In genomic region chr13:42367836-42368235, GRCh38 we compare ENCODE assay signal across 25 cellular contexts.
DNase-seq lines count a peak whose midpoint lies in the region; ATAC-seq and TF ChIP-seq lines count a peak whose summit lies in the region.
"Had no signal": no experiment of that assay in that cellular context is flagged by ENCODE, and none has a peak within 500 bp of the region (broad histone marks: within the 10 kb centered on the region; RNA-seq: fewer than 3 reads in every experiment).

No MANE protein-coding gene starts in this region.

- WGBS in esophagus squamous epithelium, 2 donors: 41 to 61% methylated on average over 2 of the region's 2 CpGs

- DNase-seq in ELR (ENCODE audit: low read depth) (peak; percentile 23), Karpas-422 (peak; percentile 72), RWPE2 (ENCODE audit: low spot score) (no peak), fibroblast of pulmonary artery (ENCODE audit: low read depth) (peak; percentile 13), NCI-H2171 treated with DMSO at 0.1 percent for 48 hours (lab: John Stamatoyannopoulos, UW) (no peak), immature natural killer cell (no peak), esophagus squamous epithelium (lab: John Stamatoyannopoulos, UW) (no peak)
- DNase-seq: activated CD4-positive, alpha-beta T cell treated with anti-CD3 and anti-CD28 coated beads, Interleukin-2, amount 10 ng/mL, durations not matched to agents 7 days and 5 days; activated effector memory CD4-positive, alpha-beta T cell treated with anti-CD3 and anti-CD28 coated beads, Interleukin-2, amount 50 U/mL, for 16 hours; adrenal gland; COR-L47; hippocampal formation; IMR-90; islet precursor cell; lower lobe of right lung; NCI-H1048; NCI-H2081; NCI-H510A; small intestine; stimulated activated CD4-positive, alpha-beta T cell treated with anti-CD3 and anti-CD28 coated beads, Interleukin-4, amount 100 ng/mL, for 1 hour; stimulated activated naive CD8-positive, alpha-beta T cell treated with anti-CD3 and anti-CD28 coated beads, Interleukin-15, Interleukin-2, amounts not matched to agents 100 U/mL and 50 U/mL, for 24 hours; tibial artery had no signal

- no peak overlapping the region for H3K4me3 ChIP-seq in Karpas-422 (ENCODE audit: low read length)
- H3K4me3 ChIP-seq in RWPE2 (ENCODE audit: severe bottlenecking): no peak overlapping the region
- no peak overlapping the region for H3K4me3 ChIP-seq in fibroblast of pulmonary artery (replicated peaks; ENCODE audit: low read depth, low read length)
- no peak overlapping the region for H3K4me3 ChIP-seq in esophagus squamous epithelium
- H3K4me3 ChIP-seq: adrenal gland, breast epithelium, lower lobe of right lung, tibial artery had no signal

- no peaks in the 10 kb centered on the region for H3K27me3 ChIP-seq in Karpas-422 (ENCODE audit: low read length)
- H3K27me3 ChIP-seq in RWPE2 (ENCODE audit: insufficient read depth, poor library complexity, severe bottlenecking): no peaks in the 10 kb centered on the region
- peaks cover 0 to 3% (median 0%) of the 10 kb centered on the region in 4 donors for H3K27me3 ChIP-seq in esophagus squamous epithelium
- H3K27me3 ChIP-seq: adrenal gland, breast epithelium, neutrophil, tibial artery had no signal

- no peak overlapping the region for H3K4me3 Mint-ChIP-seq in immature natural killer cell
- H3K4me3 Mint-ChIP-seq: activated CD4-positive, alpha-beta T cell treated with anti-CD3 and anti-CD28 coated beads, Interleukin-2, amount 10 ng/mL, durations not matched to agents 7 days and 5 days; dendritic cell treated with granulocyte-macrophage colony-stimulating factor and Interleukin-4, amounts not matched to agents 40 ng/mL and 50 ng/mL, for 4 days had no signal

- peak overlapping the region; percentile 39 for H3K9ac ChIP-seq in Karpas-422 (ENCODE audit: low read length)

- peaks cover 0 to 3% (median 0%) of the 10 kb centered on the region in 3 donors for H3K27me3 Mint-ChIP-seq in immature natural killer cell (ENCODE audit: low read depth in 3 of 3)
- H3K27me3 Mint-ChIP-seq: activated CD4-positive, alpha-beta T cell treated with anti-CD3 and anti-CD28 coated beads, Interleukin-2, amount 10 ng/mL, durations not matched to agents 7 days and 5 days; dendritic cell treated with granulocyte-macrophage colony-stimulating factor and Interleukin-4, amounts not matched to agents 40 ng/mL and 50 ng/mL, for 4 days had no signal

- H3K27ac Mint-ChIP-seq in immature natural killer cell: no peak overlapping the region
- H3K27ac Mint-ChIP-seq: activated CD4-positive, alpha-beta T cell treated with anti-CD3 and anti-CD28 coated beads, Interleukin-2, amount 10 ng/mL, durations not matched to agents 7 days and 5 days; dendritic cell treated with granulocyte-macrophage colony-stimulating factor and Interleukin-4, amounts not matched to agents 40 ng/mL and 50 ng/mL, for 4 days had no signal

- TF ChIP-seq CTCF in RWPE2 (IDR thresholded peaks at IDR 0.05; ENCODE audit: poor library complexity, severe bottlenecking) (no peak), fibroblast of pulmonary artery (IDR thresholded peaks at IDR 0.05; ENCODE audit: low read length, missing control alignments) (no peak), esophagus squamous epithelium (IDR thresholded peaks at IDR 0.05) (no peak)

- H3K36me3 ChIP-seq in Karpas-422 (ENCODE audit: insufficient read depth, low read length) (no peaks in the 10 kb centered on the region), RWPE2 (ENCODE audit: low read depth) (no peaks in the 10 kb centered on the region), esophagus squamous epithelium (no peaks in the 10 kb centered on the region)
- H3K36me3 ChIP-seq: adrenal gland, lower lobe of right lung, neutrophil, tibial artery had no signal

- H3K4me1 ChIP-seq in Karpas-422 (ENCODE audit: low read length) (peaks cover 66% of the 10 kb centered on the region), RWPE2 (ENCODE audit: insufficient read depth, poor library complexity, severe bottlenecking) (peaks cover 18% of the 10 kb centered on the region), esophagus squamous epithelium (no peaks in the 10 kb centered on the region)
- H3K4me1 ChIP-seq: adrenal gland, breast epithelium, lower lobe of right lung, tibial artery had no signal

- H3K4me1 Mint-ChIP-seq in immature natural killer cell: no peaks in the 10 kb centered on the region

- H3K4me2 ChIP-seq in Karpas-422 (ENCODE audit: low read depth, low read length, poor library complexity, severe bottlenecking): peak overlapping the region; percentile 51

- H2AFZ ChIP-seq in Karpas-422 (ENCODE audit: low read length): 0 out of 2 replicates have a peak overlapping the region, but pooled peaks have one; percentile 23

- peak; percentile 67 for ATAC-seq in RWPE2 (ENCODE audit: low read depth)
- ATAC-seq: lower lobe of right lung; stimulated activated naive CD8-positive, alpha-beta T cell treated with anti-CD3 and anti-CD28 coated beads, Interleukin-15, Interleukin-2, amounts not matched to agents 100 U/mL and 50 U/mL, for 24 hours had no signal

- H3K9me3 ChIP-seq in Karpas-422 (ENCODE audit: low read length) (no peaks in the 10 kb centered on the region), RWPE2 (ENCODE audit: severe bottlenecking) (no peaks in the 10 kb centered on the region), esophagus squamous epithelium (no peaks in the 10 kb centered on the region)
- H3K9me3 ChIP-seq: adrenal gland, breast epithelium, lower lobe of right lung, neutrophil, tibial artery had no signal

- H3K9me3 Mint-ChIP-seq in immature natural killer cell: no peaks in the 10 kb centered on the region
- H3K9me3 Mint-ChIP-seq: dendritic cell treated with granulocyte-macrophage colony-stimulating factor and Interleukin-4, amounts not matched to agents 40 ng/mL and 50 ng/mL, for 4 days had no signal

- H3K27ac ChIP-seq in Karpas-422 (ENCODE audit: low read length) (peak overlapping the region; percentile 75), RWPE2 (ENCODE audit: poor library complexity, severe bottlenecking) (no peak overlapping the region), esophagus squamous epithelium (no peak overlapping the region)
- H3K27ac ChIP-seq: adrenal gland, breast epithelium, lower lobe of right lung, neutrophil, tibial artery had no signal

- intact Hi-C loops in esophagus squamous epithelium (cut with DNase I): no loop called here

- no peak for TF ChIP-seq POLR2A in esophagus squamous epithelium (IDR thresholded peaks at IDR 0.05)

- no peaks in the 10 kb centered on the region for H3K36me3 Mint-ChIP-seq in immature natural killer cell

- no peaks in the 10 kb centered on the region for H3K9me2 ChIP-seq in Karpas-422 (replicated peaks; ENCODE audit: insufficient read depth, low read length)

- H3K79me2 ChIP-seq in Karpas-422 (ENCODE audit: low read length): no peaks in the 10 kb centered on the region

- H4K20me1 ChIP-seq in Karpas-422 (ENCODE audit: insufficient read depth, low read depth, low read length): no peaks in the 10 kb centered on the region

Comparison
In these comparisons a context has a peak if more than half of its experiments do, and no peak if none do; other contexts are left out.
1. DNase-seq: peak in ELR (single experiment), Karpas-422 (single experiment) and fibroblast of pulmonary artery (single experiment); none in RWPE2 (single experiment), NCI-H2171 treated with DMSO at 0.1 percent for 48 hours (single experiment), immature natural killer cell (0 of 3) and esophagus squamous epithelium (single experiment).